Comparison of ENCODE assay signal across 8 cellular contexts in genomic region chr1:179954494-179955317, GRCh38. TPM values are rescaled to one million over a fixed set of nuclear protein-coding genes. Genes with fewer than 3 reads are reported as not detected.
DNase-seq lines count a peak whose midpoint lies in the region; ATAC-seq and TF ChIP-seq lines count a peak whose summit lies in the region.

TSS of gene CEP350 (plus strand) at chr1:179954810. CDS start at chr1:179986182, 31,372 bp downstream.

- intact Hi-C loops in PC-3 (cut with micrococcal nuclease), result loop anchor here (2.0 to 5.0 kb wide), 3 partner anchors 72 to 203 kb away; partner anchors contain the start of gene TOR1AIP1

- CTCF ChIA-PET in PC-3 (lab: Charles Lee), result no interaction called here

- H3K4me3 ChIP-seq in PC-3 (ENCODE audit: low read length) (peak within 1 kb of the TSS; percentile 92), epithelial cell of esophagus (ENCODE audit: low read length) (peak within 1 kb of the TSS; percentile 82), mononuclear cell (ENCODE audit: low read length) (peak within 1 kb of the TSS; percentile 89)

- TF ChIP-seq CTCF in PC-3 (conservative IDR thresholded peaks at IDR 0.05; ENCODE audit: low read depth, low read length) (no peak), epithelial cell of esophagus (IDR thresholded peaks at IDR 0.05; ENCODE audit: insufficient read depth, low read depth, low read length, missing control alignments) (no peak)

- peak within 1 kb of the TSS; percentile 57 for H3K27ac ChIP-seq in PC-3 (ENCODE audit: low read length)

- H3F3A ChIP-seq in PC-3 (ENCODE audit: low read length, unreplicated experiment), result no peaks in the 10 kb centered on the region

- no peak for TF ChIP-seq RAD21 in Ishikawa (IDR thresholded peaks at IDR 0.05; ENCODE audit: low read depth)

- peaks cover 24% of the 10 kb centered on the region for H4K20me1 ChIP-seq in PC-3 (ENCODE audit: low read length)

- H2AFZ ChIP-seq in PC-3 (ENCODE audit: low read length), result peak within 1 kb of the TSS; percentile 99

- H3K27me3 ChIP-seq in PC-3 (ENCODE audit: low read length), result no peaks in the 10 kb centered on the region
- no peaks in the 10 kb centered on the region for H3K27me3 ChIP-seq in mononuclear cell (ENCODE audit: insufficient read depth, low read length)

- DNase-seq in DMS114 treated with DMSO at 0.1 percent for 48 hours (lab: John Stamatoyannopoulos, UW; ENCODE audit: unreplicated experiment) (peak; percentile 97), PC-3 (peak; percentile 97), activated T-cell treated with anti-CD3 and anti-CD28 coated beads for 48 hours (ENCODE audit: low read depth) (peak; percentile 96), epithelial cell of esophagus (ENCODE audit: low read depth) (peak; percentile 99)
- peak; percentile 91 to 95 for DNase-seq in stimulated activated CD8-positive, alpha-beta memory T cell treated with anti-CD3 and anti-CD28 coated beads, Interleukin-4, amount 100 ng/mL, for 1 hour (ENCODE audit: low read depth in 2 of 2, low spot score in 1 of 2)

- peak within 1 kb of the TSS; percentile 94 for H3K9ac ChIP-seq in PC-3 (ENCODE audit: low read length)

- TF ChIP-seq EP300 in Ishikawa (IDR thresholded peaks at IDR 0.05; ENCODE audit: borderline replicate concordance), result no peak; the same call in 1 of the 2 replicates

- H3K4me2 ChIP-seq in PC-3 (ENCODE audit: low read length), result peak within 1 kb of the TSS; percentile 88

- peak; percentile 89 for ATAC-seq in GM21576 (IDR thresholded peaks at IDR 0.05; ENCODE audit: unreplicated experiment)
- peak; percentile 92 for ATAC-seq in PC-3

- POLR2A ChIA-PET in PC-3 (lab: Charles Lee; ENCODE audit: unreplicated experiment), result no interaction called here

- peaks cover 51% of the 10 kb centered on the region for H3K79me2 ChIP-seq in PC-3 (ENCODE audit: low read length)

- no TSS peak for BruUV-seq in PC-3 (replicated peaks; lab: Mats Ljungman, UMichigan)

- no peaks in the 10 kb centered on the region for H3K9me2 ChIP-seq in PC-3 (replicated peaks; ENCODE audit: low read length)

- H3K4me1 ChIP-seq in PC-3 (ENCODE audit: insufficient read depth, low read length) (peaks cover 10% of the 10 kb centered on the region; the same call in 1 of the 2 replicates), mononuclear cell (ENCODE audit: insufficient read depth, low read length) (peaks cover 49% of the 10 kb centered on the region)

- no peaks in the 10 kb centered on the region for H3K9me3 ChIP-seq in PC-3 (ENCODE audit: low read length)
- no peaks in the 10 kb centered on the region for H3K9me3 ChIP-seq in mononuclear cell (ENCODE audit: low read depth, low read length)

- no peaks in the 10 kb centered on the region for H3K36me3 ChIP-seq in PC-3 (ENCODE audit: low read depth, low read length)

TF ChIP-seq in Ishikawa, 13 proteins besides CTCF, POLR2A, EP300 and RAD21:
- TF ChIP-seq REST (IDR thresholded peaks at IDR 0.05; ENCODE audit: low read depth) (peak; percentile 51), MAX (IDR thresholded peaks at IDR 0.05) (peak; percentile 88), FOXM1 (IDR thresholded peaks at IDR 0.05; ENCODE audit: borderline replicate concordance, low read depth) (peak; percentile 44; the same call in 1 of the 2 replicates), NFIC (IDR thresholded peaks at IDR 0.05) (peak; percentile 30; the same call in 1 of the 2 replicates), CEBPB (IDR thresholded peaks at IDR 0.05) (no peak), TEAD4 (IDR thresholded peaks at IDR 0.05) (peak; percentile 78), ZBTB7A (IDR thresholded peaks at IDR 0.05; ENCODE audit: low read depth) (0 out of 2 replicates have a peak, but pooled peaks have one; percentile 17), YY1 (IDR thresholded peaks at IDR 0.05; ENCODE audit: low read depth) (peak; percentile 99), TCF12 (IDR thresholded peaks at IDR 0.05; ENCODE audit: low read depth) (peak; percentile 77), TAF1 (IDR thresholded peaks at IDR 0.05; ENCODE audit: low read depth) (peak; percentile 99), EGR1 (IDR thresholded peaks at IDR 0.05) (peak; percentile 88), CREB1 (IDR thresholded peaks at IDR 0.05; ENCODE audit: low read depth) (peak; percentile 3; the same call in 1 of the 2 replicates), USF1 (IDR thresholded peaks at IDR 0.05) (peak; percentile 44; the same call in 1 of the 2 replicates)

RNA-seq across cellular contexts. Expression of gene CEP350, which starts in this region (rescaled TPM):
- total RNA-seq in PC-3 (2014; rRNA removed) (17.1 and 17.8 TPM in 2 replicates), mononuclear cell (76.0 TPM)

Comparison
In these comparisons a context has a peak if more than half of its experiments do, and no peak if none do; other contexts are left out.
1. Peak in every context shown above with its lines: DNase-seq, ATAC-seq, H3K4me3 ChIP-seq and H3K27ac ChIP-seq.